In the genomic region with DNA sequence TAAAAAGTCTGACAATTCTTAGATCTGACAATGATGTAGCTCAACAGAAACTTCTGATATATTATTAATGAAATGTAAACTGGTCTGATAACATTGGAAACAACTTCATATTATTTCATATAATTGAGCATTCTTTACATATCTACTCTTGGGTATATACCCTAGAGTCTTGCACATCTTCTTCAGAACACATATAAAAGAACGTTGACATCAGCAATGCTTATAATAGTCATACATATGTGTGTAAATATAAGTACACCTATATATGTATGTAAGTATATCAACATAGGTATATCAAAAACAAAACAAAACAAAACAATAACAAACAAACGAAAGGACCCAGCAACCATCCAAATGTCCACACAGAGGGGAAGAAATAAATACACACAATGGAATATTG, we compare ENCODE assay signal across 20 cellular contexts. TPM values are rescaled to one million over a fixed set of nuclear protein-coding genes. Genes with fewer than 3 reads are reported as not detected.
DNase-seq lines count a peak whose midpoint lies in the region; ATAC-seq, FAIRE-seq and TF ChIP-seq lines count a peak whose summit lies in the region.
"Had no signal": no experiment of that assay in that cellular context is flagged by ENCODE, and none has a peak within 500 bp of the region (broad histone marks: within the 10 kb centered on the region; RNA-seq: fewer than 3 reads in every experiment).

No MANE protein-coding gene starts in this region.

- DNase-seq in A549 (ENCODE audit: low read depth in 1 of 2, low spot score in 1 of 2) (no peak), frontal cortex (ENCODE audit: low spot score in 2 of 2) (no peak), naive B cell (no peak), osteoblast (ENCODE audit: insufficient read length, low spot score, missing footprints) (no peak), breast epithelium (ENCODE audit: low spot score in 2 of 2) (no peak)
- DNase-seq in stimulated activated effector memory CD8-positive, alpha-beta T cell treated with anti-CD3 and anti-CD28 coated beads, Interleukin-12 subunit alpha, Interleukin-12 subunit beta, amount 100 ng/mL, for 72 hours (ENCODE audit: low spot score in 2 of 2) = no peak
- no peak for DNase-seq in activated CD8-positive, alpha-beta T cell treated with anti-CD3 and anti-CD28 coated beads for 36 hours
- DNase-seq: 8988T; C1 segment of cervical spinal cord; Calu3; CD4-positive, alpha-beta memory T cell; COR-L47; DMS53; DMS79 treated with DMSO at 0.1 percent for 48 hours; GF-D8; GOT3 had no signal

- H4K20me1 ChIP-seq in osteoblast (ENCODE audit: insufficient read depth, low read length) = peaks cover 12% of the 10 kb centered on the region

- H3K4me3 ChIP-seq in A549 (no peak overlapping the region), osteoblast (ENCODE audit: insufficient read depth, low read length) (no peak overlapping the region), breast epithelium (no peak overlapping the region)

- H3K36me3 Mint-ChIP-seq in naive B cell = peaks cover 13% of the 10 kb centered on the region in 2 donors
- no peaks in the 10 kb centered on the region for H3K36me3 Mint-ChIP-seq in stimulated activated effector memory CD8-positive, alpha-beta T cell treated with anti-CD3 and anti-CD28 coated beads, Interleukin-12 subunit alpha, Interleukin-12 subunit beta, amount 100 ng/mL, for 72 hours
- peaks cover 16% of the 10 kb centered on the region for H3K36me3 Mint-ChIP-seq in activated CD8-positive, alpha-beta T cell treated with anti-CD3 and anti-CD28 coated beads for 36 hours (ENCODE audit: low read depth)

- H3K27me3 Mint-ChIP-seq in naive B cell = no peaks in the 10 kb centered on the region
- H3K27me3 Mint-ChIP-seq in activated CD8-positive, alpha-beta T cell treated with anti-CD3 and anti-CD28 coated beads for 36 hours = no peaks in the 10 kb centered on the region
- H3K27me3 Mint-ChIP-seq: CD4-positive, alpha-beta memory T cell had no signal

- TF ChIP-seq EP300 in A549 (IDR thresholded peaks at IDR 0.05) = no peak

- no peak for TF ChIP-seq RAD21 in A549 (conservative IDR thresholded peaks at IDR 0.05 in 1 of 2, IDR thresholded peaks at IDR 0.05 in 1 of 2)

- peaks cover 39 to 52% (median 46%) of the 10 kb centered on the region in 3 donors for H3K4me1 Mint-ChIP-seq in naive B cell
- peaks cover 40% of the 10 kb centered on the region for H3K4me1 Mint-ChIP-seq in stimulated activated effector memory CD8-positive, alpha-beta T cell treated with anti-CD3 and anti-CD28 coated beads, Interleukin-12 subunit alpha, Interleukin-12 subunit beta, amount 100 ng/mL, for 72 hours
- peaks cover 24% of the 10 kb centered on the region for H3K4me1 Mint-ChIP-seq in activated CD8-positive, alpha-beta T cell treated with anti-CD3 and anti-CD28 coated beads for 36 hours (ENCODE audit: low read depth)

- no peaks in the 10 kb centered on the region for H3K36me3 ChIP-seq in osteoblast (ENCODE audit: insufficient read depth, low read length)
- no peaks in the 10 kb centered on the region for H3K36me3 ChIP-seq in breast epithelium

- H3K27ac ChIP-seq in A549 (no peak overlapping the region), osteoblast (ENCODE audit: low read depth, low read length) (no peak overlapping the region), breast epithelium (no peak overlapping the region)

- peaks cover 0 to 7% (median 0%) of the 10 kb centered on the region in 7 donors for H3K9me3 Mint-ChIP-seq in naive B cell
- no peaks in the 10 kb centered on the region for H3K9me3 Mint-ChIP-seq in stimulated activated effector memory CD8-positive, alpha-beta T cell treated with anti-CD3 and anti-CD28 coated beads, Interleukin-12 subunit alpha, Interleukin-12 subunit beta, amount 100 ng/mL, for 72 hours
- peaks cover 8% of the 10 kb centered on the region for H3K9me3 Mint-ChIP-seq in activated CD8-positive, alpha-beta T cell treated with anti-CD3 and anti-CD28 coated beads for 36 hours

- H3K4me2 ChIP-seq in A549 (peak overlapping the region; percentile 56), osteoblast (ENCODE audit: insufficient read depth, low read length) (no peak overlapping the region)

- peaks cover 37% of the 10 kb centered on the region for H3K4me1 ChIP-seq in A549
- H3K4me1 ChIP-seq in osteoblast (ENCODE audit: insufficient read depth, low read length) = no peaks in the 10 kb centered on the region
- H3K4me1 ChIP-seq in breast epithelium = no peaks in the 10 kb centered on the region

- ATAC-seq in A549 = no peak
- no peak for ATAC-seq in naive B cell (ENCODE audit: low read depth in 2 of 2)
- no peak for ATAC-seq in stimulated activated effector memory CD8-positive, alpha-beta T cell treated with anti-CD3 and anti-CD28 coated beads, Interleukin-12 subunit alpha, Interleukin-12 subunit beta, amount 100 ng/mL, for 72 hours
- ATAC-seq in activated CD8-positive, alpha-beta T cell treated with anti-CD3 and anti-CD28 coated beads for 36 hours = no peak
- ATAC-seq: HCT116 had no signal

- intact Hi-C loops in breast epithelium (cut with DNase I; ENCODE audit: low total_unique reads) = no loop called here
- intact Hi-C loops in activated CD8-positive, alpha-beta T cell treated with anti-CD3 and anti-CD28 coated beads for 36 hours (cut with micrococcal nuclease) = no loop called here

- CTCF ChIA-PET in A549 (lab: Yijun Ruan, JAX) = no interaction called here
- CTCF ChIA-PET in activated CD8-positive, alpha-beta T cell treated with anti-CD3 and anti-CD28 coated beads for 36 hours (lab: Charles Lee) = no interaction called here

- peak overlapping the region in 4 of 6 donors; percentile 49 to 78 (median 68) for H3K27ac Mint-ChIP-seq in naive B cell
- peak overlapping the region; percentile 37 for H3K27ac Mint-ChIP-seq in stimulated activated effector memory CD8-positive, alpha-beta T cell treated with anti-CD3 and anti-CD28 coated beads, Interleukin-12 subunit alpha, Interleukin-12 subunit beta, amount 100 ng/mL, for 72 hours
- H3K27ac Mint-ChIP-seq in activated CD8-positive, alpha-beta T cell treated with anti-CD3 and anti-CD28 coated beads for 36 hours = no peak overlapping the region
- H3K27ac Mint-ChIP-seq: CD4-positive, alpha-beta memory T cell had no signal

- no peak for FAIRE-seq in A549 (lab: Jason Lieb, UNC)
- peak; percentile 10 for FAIRE-seq in frontal cortex (lab: Jason Lieb, UNC)
- FAIRE-seq: GM12891, GM18507, H54 had no signal

- no peak overlapping the region for H3K4me3 Mint-ChIP-seq in naive B cell
- no peak overlapping the region for H3K4me3 Mint-ChIP-seq in stimulated activated effector memory CD8-positive, alpha-beta T cell treated with anti-CD3 and anti-CD28 coated beads, Interleukin-12 subunit alpha, Interleukin-12 subunit beta, amount 100 ng/mL, for 72 hours
- no peak overlapping the region for H3K4me3 Mint-ChIP-seq in activated CD8-positive, alpha-beta T cell treated with anti-CD3 and anti-CD28 coated beads for 36 hours
- H3K4me3 Mint-ChIP-seq: CD4-positive, alpha-beta memory T cell had no signal

- TF ChIP-seq POLR2A in A549 (IDR thresholded peaks at IDR 0.05; ENCODE audit: low read length) (no peak), breast epithelium (IDR thresholded peaks at IDR 0.05) (no peak)

- 68% methylated on average over 2 of the region's 2 CpGs for WGBS in A549 (ENCODE audit: missing lambda C conversion rate)

- H3K9me3 ChIP-seq in A549 (no peaks in the 10 kb centered on the region), osteoblast (ENCODE audit: low read depth, low read length) (no peaks in the 10 kb centered on the region), breast epithelium (no peaks in the 10 kb centered on the region)

- peaks cover 93% of the 10 kb centered on the region for H3K79me2 ChIP-seq in osteoblast (ENCODE audit: insufficient read depth, low read length)

- H2AFZ ChIP-seq in osteoblast (ENCODE audit: low read length) = no peak overlapping the region

- TF ChIP-seq CTCF in A549 (IDR thresholded peaks at IDR 0.05) = no peak
- no peak for TF ChIP-seq CTCF in osteoblast (IDR thresholded peaks at IDR 0.05; ENCODE audit: extremely low read depth, low read depth, low read length)
- TF ChIP-seq CTCF in breast epithelium (IDR thresholded peaks at IDR 0.05) = no peak
- TF ChIP-seq CTCF in activated CD8-positive, alpha-beta T cell treated with anti-CD3 and anti-CD28 coated beads for 36 hours (IDR thresholded peaks at IDR 0.05) = no peak

- POLR2A ChIA-PET in A549 (lab: Yijun Ruan, JAX) = no interaction called here
- POLR2A ChIA-PET in activated CD8-positive, alpha-beta T cell treated with anti-CD3 and anti-CD28 coated beads for 36 hours (lab: Charles Lee) = interaction anchor here (0.7 to 1.0 kb wide), 2 partner anchors 21 to 416 kb away, joined by 3 read pairs; no protein-coding TSS in a partner anchor

- no peaks in the 10 kb centered on the region for H3K27me3 ChIP-seq in osteoblast (ENCODE audit: insufficient read depth, low read length)
- no peaks in the 10 kb centered on the region for H3K27me3 ChIP-seq in breast epithelium

TF ChIP-seq in A549, 52 proteins besides CTCF, POLR2A, EP300 and RAD21:
- TF ChIP-seq, protein P1, sequence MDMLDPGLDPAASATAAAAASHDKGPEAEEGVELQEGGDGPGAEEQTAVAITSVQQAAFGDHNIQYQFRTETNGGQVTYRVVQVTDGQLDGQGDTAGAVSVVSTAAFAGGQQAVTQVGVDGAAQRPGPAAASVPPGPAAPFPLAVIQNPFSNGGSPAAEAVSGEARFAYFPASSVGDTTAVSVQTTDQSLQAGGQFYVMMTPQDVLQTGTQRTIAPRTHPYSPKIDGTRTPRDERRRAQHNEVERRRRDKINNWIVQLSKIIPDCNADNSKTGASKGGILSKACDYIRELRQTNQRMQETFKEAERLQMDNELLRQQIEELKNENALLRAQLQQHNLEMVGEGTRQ (IDR thresholded peaks at IDR 0.05) = no peak
TF ChIP-seq in A549: peak in this region for 0.

RNA-seq across cellular contexts. Expression of a gene that starts 38.4 kb away (rescaled TPM):
- polyA plus RNA-seq in A549 (2011; rRNA removed) (35.5 and 41.7 TPM in 2 replicates), A549 (2017; fragmentation: RNase III; extraction: RNeasy Plus Mini Kit Qiagen cat#74134 plus additional on column Dnase treatment) (18.9 to 22.8 TPM (median 18.9 TPM) in 3 replicates), naive B cell (ENCODE audit: low read depth in 6 of 6) (10 to 100 TPM; 43.9 to 73.9 (median 52.2) TPM)
- polyA plus RNA-seq in A549 (2012; cell fraction: cytosol; rRNA removed) = 3.5 and 4.5 TPM in 2 replicates
- 2.9 and 4.0 TPM in 2 replicates for polyA plus RNA-seq in A549 (2012; cell fraction: nucleus; rRNA removed)
- polyA minus RNA-seq in A549 (2011; rRNA and poly(A)+ RNA removed) = 41.8 and 47.2 TPM in 2 replicates
- total RNA-seq in frontal cortex (113 TPM), osteoblast (32.1 and 32.6 TPM in 2 replicates), breast epithelium (100 to 1,000 TPM in 2 of 3 donors, 10 to 100 TPM in 1; 82.0 to 121 (median 105) TPM)
- 10 to 100 TPM; 12.4 to 12.8 TPM for total RNA-seq in activated CD8-positive, alpha-beta T cell treated with anti-CD3 and anti-CD28 coated beads for 36 hours
